8 cellular contexts compared by ENCODE assay signal in the genomic region with DNA sequence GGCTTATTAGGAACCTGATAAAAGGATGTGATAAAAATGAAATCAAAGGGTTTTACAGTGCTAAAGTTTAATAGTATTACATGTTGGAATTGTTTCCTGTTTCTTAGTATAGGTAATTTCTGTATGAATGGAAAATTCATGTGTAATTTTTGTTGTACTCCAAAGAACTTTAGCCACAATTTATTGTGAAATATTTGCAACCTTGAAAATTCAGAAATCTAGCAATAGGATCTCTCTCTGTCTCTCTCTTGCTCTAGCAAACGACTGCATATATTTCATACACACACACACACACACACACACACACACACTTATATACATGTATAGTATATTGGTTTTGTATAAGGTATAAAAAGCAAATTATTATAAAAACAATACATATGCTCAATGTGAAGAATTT. TPM values are rescaled to one million over a fixed set of nuclear protein-coding genes. Genes with fewer than 3 reads are reported as not detected.
A peak's percentile ranks its signal among the peaks of the same experiment; 100 is the strongest.
DNase-seq lines count a peak whose midpoint lies in the region; ATAC-seq and TF ChIP-seq lines count a peak whose summit lies in the region.

No MANE protein-coding gene starts in this region.

- H3K36me3 ChIP-seq in SU-DHL-6 (ENCODE audit: low read length), result no peaks in the 10 kb centered on the region

- H3K27ac ChIP-seq in SU-DHL-6 (ENCODE audit: low read depth, low read length), result no peak overlapping the region

- H3K4me2 ChIP-seq in SU-DHL-6 (ENCODE audit: low read depth, low read length, poor library complexity, severe bottlenecking), result peak overlapping the region; percentile 79

- H2AFZ ChIP-seq in SU-DHL-6 (ENCODE audit: low read depth, low read length, severe bottlenecking), result no peak overlapping the region

- no peak for ATAC-seq in stimulated activated effector memory CD8-positive, alpha-beta T cell treated with anti-CD3 and anti-CD28 coated beads, Interleukin-12 subunit alpha, Interleukin-12 subunit beta, amount 100 ng/mL, for 72 hours
- ATAC-seq in esophagus mucosa, result no peak

- H3K27ac Mint-ChIP-seq in stimulated activated effector memory CD8-positive, alpha-beta T cell treated with anti-CD3 and anti-CD28 coated beads, Interleukin-12 subunit alpha, Interleukin-12 subunit beta, amount 100 ng/mL, for 72 hours, result peak overlapping the region; percentile 72

- H3K9me3 ChIP-seq in SU-DHL-6 (ENCODE audit: insufficient read depth, low read length), result no peaks in the 10 kb centered on the region

- H3K9ac ChIP-seq in SU-DHL-6 (ENCODE audit: low read length), result no peak overlapping the region

- H3K36me3 Mint-ChIP-seq in stimulated activated effector memory CD8-positive, alpha-beta T cell treated with anti-CD3 and anti-CD28 coated beads, Interleukin-12 subunit alpha, Interleukin-12 subunit beta, amount 100 ng/mL, for 72 hours, result peaks cover 10% of the 10 kb centered on the region

- no peaks in the 10 kb centered on the region for H3K9me3 Mint-ChIP-seq in stimulated activated effector memory CD8-positive, alpha-beta T cell treated with anti-CD3 and anti-CD28 coated beads, Interleukin-12 subunit alpha, Interleukin-12 subunit beta, amount 100 ng/mL, for 72 hours

- H3F3A ChIP-seq in SU-DHL-6 (ENCODE audit: insufficient read depth), result no peaks in the 10 kb centered on the region

- no peaks in the 10 kb centered on the region for H3K9me2 ChIP-seq in SU-DHL-6 (replicated peaks; ENCODE audit: insufficient read depth, low read length)

- H3K4me1 Mint-ChIP-seq in stimulated activated effector memory CD8-positive, alpha-beta T cell treated with anti-CD3 and anti-CD28 coated beads, Interleukin-12 subunit alpha, Interleukin-12 subunit beta, amount 100 ng/mL, for 72 hours, result peaks cover 71% of the 10 kb centered on the region

- peaks cover 93% of the 10 kb centered on the region for H3K79me2 ChIP-seq in SU-DHL-6 (ENCODE audit: insufficient read depth, low read length)

- peak; percentile 4 for DNase-seq in SIG-M5 treated with dmso at 0.1 percent for 504 hours (lab: John Stamatoyannopoulos, UW; ENCODE audit: unreplicated experiment)
- DNase-seq in SIG-M5 (lab: John Stamatoyannopoulos, UW), result no peak
- DNase-seq in fibroblast of villous mesenchyme (ENCODE audit: low read depth), result no peak
- DNase-seq in stimulated activated effector memory CD8-positive, alpha-beta T cell treated with anti-CD3 and anti-CD28 coated beads, Interleukin-12 subunit alpha, Interleukin-12 subunit beta, amount 100 ng/mL, for 72 hours (ENCODE audit: low spot score in 2 of 2), result no peak
- DNase-seq in NCI-H69 (lab: John Stamatoyannopoulos, UW), result no peak
- no peak for DNase-seq in activated CD4-positive, alpha-beta T cell treated with anti-CD3 and anti-CD28 coated beads, Interleukin-2, amount 50 U/mL, for 4 hours

- TF ChIP-seq CTCF in SU-DHL-6 (IDR thresholded peaks at IDR 0.05; ENCODE audit: insufficient read depth, low read length, poor library complexity, severe bottlenecking) (no peak), fibroblast of villous mesenchyme (IDR thresholded peaks at IDR 0.05; ENCODE audit: insufficient read depth, low read depth, low read length) (no peak)

- H4K20me1 ChIP-seq in SU-DHL-6 (ENCODE audit: low read depth, low read length), result peaks cover 6% of the 10 kb centered on the region; the same call in 1 of the 2 replicates

- no peaks in the 10 kb centered on the region for H3K27me3 ChIP-seq in SU-DHL-6 (ENCODE audit: low read length)

- H3K4me3 Mint-ChIP-seq in stimulated activated effector memory CD8-positive, alpha-beta T cell treated with anti-CD3 and anti-CD28 coated beads, Interleukin-12 subunit alpha, Interleukin-12 subunit beta, amount 100 ng/mL, for 72 hours, result peak overlapping the region; percentile 48

- H3K4me3 ChIP-seq in SU-DHL-6 (ENCODE audit: insufficient read depth, low read length, poor library complexity, severe bottlenecking) (peak overlapping the region; percentile 19), fibroblast of villous mesenchyme (ENCODE audit: low read depth, low read length) (peak overlapping the region; percentile 48)

RNA-seq across cellular contexts. Expression of a gene that starts 59.6 kb away (rescaled TPM):
- total RNA-seq in fibroblast of villous mesenchyme (28.9 and 46.1 TPM in 2 replicates), esophagus mucosa (24.4 TPM)
